Comparison of ENCODE assay signal across 1 cellular context in genomic region chr19:46733693-46734240, GRCh38.
TF ChIP-seq lines count a peak whose summit lies in the region.

No MANE protein-coding gene starts in this region.

TF ChIP-seq in K562, 482 proteins besides CTCF, POLR2A, EP300 and RAD21:
- 0 out of 2 replicates have a peak, but pooled peaks have one; percentile 16 for TF ChIP-seq POLR2AphosphoS5 (IDR thresholded peaks at IDR 0.05; ENCODE audit: control insufficient read depth, insufficient read depth, low read depth, low read length)
- 0 out of 2 replicates have a peak, but pooled peaks have one; percentile 5 for TF ChIP-seq RBFOX2 (IDR thresholded peaks at IDR 0.05; ENCODE audit: low read depth, low read length)
- no peak for TF ChIP-seq ZNF696 (CRISPR knock-in tag; conservative IDR thresholded peaks at IDR 0.05)
- peak; percentile 83 for TF ChIP-seq WHSC1 (IDR thresholded peaks at IDR 0.05; ENCODE audit: low read length)
TF ChIP-seq in K562: peak in this region for 3.
